ENCODE assay signal across 1 cellular context in the genomic region with DNA sequence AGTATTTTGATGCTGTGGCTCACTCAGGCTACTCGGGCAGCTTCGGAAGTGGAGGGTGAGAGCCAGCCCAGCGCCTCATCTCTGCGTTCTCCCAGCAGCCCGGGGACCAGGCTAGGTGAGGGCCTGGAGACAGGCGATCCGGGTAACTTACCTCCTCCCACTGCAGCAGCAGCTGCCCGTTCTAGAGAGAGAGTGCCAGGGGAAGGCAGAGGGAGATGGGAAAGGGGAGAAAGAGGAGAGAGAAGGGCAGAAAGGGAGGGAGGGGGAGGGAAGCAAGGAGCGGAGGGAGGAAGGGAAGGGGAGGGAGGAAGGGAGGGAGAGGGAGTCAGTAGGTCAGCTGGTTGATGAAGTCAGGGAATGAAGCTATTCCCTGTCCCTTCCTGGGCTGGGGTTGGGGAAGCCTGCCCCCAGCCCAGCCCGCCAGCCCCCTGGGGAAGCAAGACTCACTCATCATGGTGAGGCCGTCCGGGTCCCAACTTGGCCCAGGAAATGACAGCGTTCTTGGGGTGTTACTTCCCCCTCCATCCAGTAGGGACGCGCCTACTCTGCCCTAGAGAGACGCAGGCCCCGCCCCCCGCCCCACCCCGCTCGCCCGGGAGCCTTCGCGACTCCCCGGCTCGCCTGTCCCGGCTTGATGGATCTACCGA.
TF ChIP-seq lines count a peak whose summit lies in the region.

A gene with protein sequence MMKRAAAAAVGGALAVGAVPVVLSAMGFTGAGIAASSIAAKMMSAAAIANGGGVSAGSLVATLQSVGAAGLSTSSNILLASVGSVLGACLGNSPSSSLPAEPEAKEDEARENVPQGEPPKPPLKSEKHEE (minus strand): TSS at position 494 of the 647 bp plus-strand sequence. CDS start 40 bp downstream, at position 454.

TF ChIP-seq in GM23338, 12 proteins besides CTCF, POLR2A, EP300 and RAD21 (continued from another document):
- no peak for TF ChIP-seq STAT1 (IDR thresholded peaks at IDR 0.05; ENCODE audit: unreplicated experiment)
